In the genomic region with DNA sequence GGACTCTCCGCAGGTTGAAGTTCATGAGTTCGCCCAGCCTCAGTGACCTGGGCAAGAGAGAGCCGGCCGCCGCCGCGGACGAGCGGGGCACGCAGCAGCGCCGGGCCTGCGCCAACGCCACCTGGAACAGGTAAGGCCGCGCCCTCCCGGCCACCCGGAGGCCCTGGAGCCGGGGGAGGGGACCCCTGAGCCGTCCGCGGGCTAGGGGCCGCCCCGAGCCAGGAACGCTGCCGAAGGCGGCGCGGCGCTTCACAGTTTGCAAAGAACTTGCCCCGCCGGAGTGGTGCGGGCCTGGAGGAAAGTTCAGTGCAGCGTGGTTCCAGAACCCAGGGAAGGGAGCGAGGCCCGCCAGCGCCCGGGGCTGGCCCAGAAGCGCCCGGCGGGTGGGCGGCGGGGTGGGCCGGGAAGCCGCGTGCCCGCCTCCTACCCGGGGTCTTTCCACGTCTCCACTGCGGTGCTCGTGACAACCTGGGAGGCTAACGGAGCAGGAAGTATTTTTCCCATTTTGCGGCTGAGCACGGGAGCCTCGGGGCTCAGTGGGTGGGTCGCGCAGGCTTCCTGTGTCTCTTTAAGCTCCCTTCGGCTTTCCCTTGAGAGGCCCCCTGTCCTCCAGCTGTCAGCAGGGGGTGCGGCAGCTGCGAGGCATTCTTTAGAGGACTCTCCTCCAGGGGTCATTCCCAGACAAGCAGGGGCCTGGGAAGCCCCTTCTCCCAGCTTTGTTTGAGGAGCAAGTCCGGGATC, we compare ENCODE assay signal across 8 cellular contexts. TPM values are rescaled to one million over a fixed set of nuclear protein-coding genes. Genes with fewer than 3 reads are reported as not detected.
DNase-seq lines count a peak whose midpoint lies in the region; ATAC-seq and TF ChIP-seq lines count a peak whose summit lies in the region.

No MANE protein-coding gene starts in this region.

- ATAC-seq in activated CD4-positive, alpha-beta T cell treated with anti-CD3 and anti-CD28 coated beads for 36 hours: peak; percentile 10
- ATAC-seq in HG03280 (IDR thresholded peaks at IDR 0.05; ENCODE audit: unreplicated experiment): peak; percentile 21
- no peak for ATAC-seq in GM18868 (IDR thresholded peaks at IDR 0.05; ENCODE audit: unreplicated experiment)

- intact Hi-C loops in activated CD4-positive, alpha-beta T cell treated with anti-CD3 and anti-CD28 coated beads for 36 hours (cut with DNase I, micrococcal nuclease): loop anchor here (1.0 to 2.0 kb wide), 7 partner anchors 17 to 747 kb away; a partner anchor contains a TSS
- intact Hi-C loops in activated CD4-positive, alpha-beta memory T cell treated with anti-CD3 and anti-CD28 coated beads for 36 hours (cut with micrococcal nuclease): no loop called here

- no peaks in the 10 kb centered on the region for H3K27me3 Mint-ChIP-seq in activated CD4-positive, alpha-beta T cell treated with anti-CD3 and anti-CD28 coated beads for 36 hours
- H3K27me3 Mint-ChIP-seq in activated CD4-positive, alpha-beta memory T cell treated with anti-CD3 and anti-CD28 coated beads for 36 hours: no peaks in the 10 kb centered on the region

- H3K4me3 ChIP-seq in fibroblast of the aortic adventitia (ENCODE audit: low read depth, low read length) (peak overlapping the region; percentile 71), trophoblast cell (ENCODE audit: low read depth, low read length) (peak overlapping the region; percentile 79)

- H4K8ac ChIP-seq in trophoblast cell (ENCODE audit: low read depth, low read length): peak overlapping the region; percentile 24

- no peak for TF ChIP-seq CTCF in fibroblast of the aortic adventitia (IDR thresholded peaks at IDR 0.05; ENCODE audit: insufficient read depth, low read length)

- CTCF ChIA-PET in activated CD4-positive, alpha-beta T cell treated with anti-CD3 and anti-CD28 coated beads for 36 hours (lab: Charles Lee): interaction anchor here (0.7 to 0.8 kb wide), 2 partner anchors 20 to 30 kb away, joined by 3 to 4 read pairs; no protein-coding TSS in a partner anchor
- CTCF ChIA-PET in activated CD4-positive, alpha-beta memory T cell treated with anti-CD3 and anti-CD28 coated beads for 36 hours (lab: Charles Lee): interaction anchor here (0.7 to 0.8 kb wide), 2 partner anchors 36 to 94 kb away, joined by 3 read pairs; no protein-coding TSS in a partner anchor

- peaks cover 3% of the 10 kb centered on the region for H3K9me3 ChIP-seq in trophoblast cell (ENCODE audit: insufficient read depth, low read depth, low read length)

- H4K91ac ChIP-seq in trophoblast cell (ENCODE audit: low read depth, low read length): peak overlapping the region; percentile 64

- peak; percentile 54 for DNase-seq in activated CD4-positive, alpha-beta T cell treated with anti-CD3 and anti-CD28 coated beads for 36 hours
- DNase-seq in activated CD4-positive, alpha-beta T cell treated with anti-CD3 and anti-CD28 coated beads for 4 hours: no peak
- no peak for DNase-seq in activated CD4-positive, alpha-beta memory T cell treated with anti-CD3 and anti-CD28 coated beads for 36 hours
- no peak for DNase-seq in fibroblast of the aortic adventitia (ENCODE audit: low read depth)
- DNase-seq in trophoblast cell: peak; percentile 30 to 52
- DNase-seq in GOT3 (lab: John Stamatoyannopoulos, UW): no peak

- H3K4me1 ChIP-seq in trophoblast cell (ENCODE audit: control insufficient read depth in 1 of 2, insufficient read depth in 2 of 2, low read length in 2 of 2): peaks cover 24 to 33% of the 10 kb centered on the region in 2 experiments

- H3K23ac ChIP-seq in trophoblast cell (ENCODE audit: low read length): no peak overlapping the region

- no peak overlapping the region for H2AK5ac ChIP-seq in trophoblast cell (ENCODE audit: low read length)

- peak overlapping the region; percentile 72 for H3K4me3 Mint-ChIP-seq in activated CD4-positive, alpha-beta T cell treated with anti-CD3 and anti-CD28 coated beads for 36 hours
- peak overlapping the region; percentile 68 for H3K4me3 Mint-ChIP-seq in activated CD4-positive, alpha-beta memory T cell treated with anti-CD3 and anti-CD28 coated beads for 36 hours

- no peak overlapping the region for H3K27ac Mint-ChIP-seq in activated CD4-positive, alpha-beta T cell treated with anti-CD3 and anti-CD28 coated beads for 36 hours
- no peak overlapping the region for H3K27ac Mint-ChIP-seq in activated CD4-positive, alpha-beta memory T cell treated with anti-CD3 and anti-CD28 coated beads for 36 hours

- H2BK12ac ChIP-seq in trophoblast cell (ENCODE audit: low read length): no peak overlapping the region

- H3K18ac ChIP-seq in trophoblast cell (ENCODE audit: low read length): peak overlapping the region; percentile 57

- POLR2A ChIA-PET in activated CD4-positive, alpha-beta T cell treated with anti-CD3 and anti-CD28 coated beads for 36 hours (lab: Charles Lee): no interaction called here
- POLR2A ChIA-PET in activated CD4-positive, alpha-beta memory T cell treated with anti-CD3 and anti-CD28 coated beads for 36 hours (lab: Charles Lee): no interaction called here

- peak overlapping the region; percentile 2 for H4K12ac ChIP-seq in trophoblast cell (ENCODE audit: low read depth, low read length)

- H3K27me3 ChIP-seq in trophoblast cell (ENCODE audit: insufficient read depth, low read length): no peaks in the 10 kb centered on the region

- H2AFZ ChIP-seq in trophoblast cell (ENCODE audit: insufficient read depth, low read length, poor library complexity): peak overlapping the region; percentile 38

- H3K9me3 Mint-ChIP-seq in activated CD4-positive, alpha-beta T cell treated with anti-CD3 and anti-CD28 coated beads for 36 hours (ENCODE audit: low read depth): no peaks in the 10 kb centered on the region
- no peaks in the 10 kb centered on the region for H3K9me3 Mint-ChIP-seq in activated CD4-positive, alpha-beta memory T cell treated with anti-CD3 and anti-CD28 coated beads for 36 hours

- H3K79me1 ChIP-seq in trophoblast cell (ENCODE audit: low read length): peaks cover 34% of the 10 kb centered on the region

- peaks cover 4% of the 10 kb centered on the region in 2 experiments for H3K36me3 ChIP-seq in trophoblast cell (ENCODE audit: control insufficient read depth in 1 of 2, insufficient read depth in 2 of 2, low read length in 2 of 2)

- H3K27ac ChIP-seq in trophoblast cell (ENCODE audit: low read depth, low read length): peak overlapping the region; percentile 42

- peaks cover 9% of the 10 kb centered on the region for H3K4me1 Mint-ChIP-seq in activated CD4-positive, alpha-beta T cell treated with anti-CD3 and anti-CD28 coated beads for 36 hours
- peaks cover 10% of the 10 kb centered on the region for H3K4me1 Mint-ChIP-seq in activated CD4-positive, alpha-beta memory T cell treated with anti-CD3 and anti-CD28 coated beads for 36 hours (ENCODE audit: low read depth)

- H3K36me3 Mint-ChIP-seq in activated CD4-positive, alpha-beta T cell treated with anti-CD3 and anti-CD28 coated beads for 36 hours (ENCODE audit: low read depth): no peaks in the 10 kb centered on the region
- no peaks in the 10 kb centered on the region for H3K36me3 Mint-ChIP-seq in activated CD4-positive, alpha-beta memory T cell treated with anti-CD3 and anti-CD28 coated beads for 36 hours

- H2BK120ac ChIP-seq in trophoblast cell (ENCODE audit: insufficient read depth, low read length, poor library complexity): peak overlapping the region; percentile 36

- H3K9ac ChIP-seq in trophoblast cell (ENCODE audit: low read length): peak overlapping the region; percentile 72

- H3K4me2 ChIP-seq in trophoblast cell (ENCODE audit: low read length): peak overlapping the region; percentile 91

- H3K79me2 ChIP-seq in trophoblast cell (ENCODE audit: control insufficient read depth, insufficient read depth, low read length, poor library complexity): peaks cover 13% of the 10 kb centered on the region

- H2BK5ac ChIP-seq in trophoblast cell (ENCODE audit: low read depth, low read length, poor library complexity): peak overlapping the region; percentile 45

- peak overlapping the region; percentile 69 for H3K14ac ChIP-seq in trophoblast cell (ENCODE audit: low read length)

- H3K4ac ChIP-seq in trophoblast cell (ENCODE audit: low read depth, low read length): peak overlapping the region; percentile 64

- WGBS in trophoblast cell (ENCODE audit: extremely low coverage, insufficient coverage, insufficient read length): no CpG with 5 or more reads among the region's 61 CpGs

RNA-seq across cellular contexts. Expression of a gene that starts 0.6 kb away (rescaled TPM):
- total RNA-seq in activated CD4-positive, alpha-beta T cell treated with anti-CD3 and anti-CD28 coated beads for 36 hours: 10 to 100 TPM; 13.6 TPM
- 10 to 100 TPM; 10.3 to 11.8 TPM for total RNA-seq in activated CD4-positive, alpha-beta memory T cell treated with anti-CD3 and anti-CD28 coated beads for 36 hours
- 1.8 and 8.2 TPM in 2 replicates for total RNA-seq in fibroblast of the aortic adventitia (ENCODE audit: low replicate concordance)
- polyA plus RNA-seq in trophoblast cell (2013): 60.6 and 63.8 TPM in 2 replicates

RNA-seq across cellular contexts. Expression of a gene that starts 49.7 kb away (rescaled TPM):
- 1 to 10 TPM; 3.3 to 3.4 TPM for total RNA-seq in activated CD4-positive, alpha-beta T cell treated with anti-CD3 and anti-CD28 coated beads for 36 hours
- total RNA-seq in activated CD4-positive, alpha-beta memory T cell treated with anti-CD3 and anti-CD28 coated beads for 36 hours: under 1 TPM; 0.73 to 0.88 TPM
- 0.41 TPM in 1 of 2 replicates, not detected in the other for total RNA-seq in fibroblast of the aortic adventitia (ENCODE audit: low replicate concordance)
- polyA plus RNA-seq in trophoblast cell (2013): 56.7 and 58.2 TPM in 2 replicates

Comparison
In these comparisons a context has a peak if more than half of its experiments do, and no peak if none do; other contexts are left out.
1. DNase-seq: peak in activated CD4-positive, alpha-beta T cell treated with anti-CD3 and anti-CD28 coated beads for 36 hours (single experiment) and trophoblast cell (2 of 2); none in activated CD4-positive, alpha-beta T cell treated with anti-CD3 and anti-CD28 coated beads for 4 hours (0 of 2), activated CD4-positive, alpha-beta memory T cell treated with anti-CD3 and anti-CD28 coated beads for 36 hours (single experiment), fibroblast of the aortic adventitia (single experiment) and GOT3 (single experiment).